Comparison of ENCODE assay signal across 12 cellular contexts in genomic region chr1:27564710-27565649, GRCh38. TPM values are rescaled to one million over a fixed set of nuclear protein-coding genes. Genes with fewer than 3 reads are reported as not detected.
A peak's percentile ranks its signal among the peaks of the same experiment; 100 is the strongest.
DNase-seq lines count a peak whose midpoint lies in the region; ATAC-seq, FAIRE-seq and TF ChIP-seq lines count a peak whose summit lies in the region.
"Had no signal": no experiment of that assay in that cellular context is flagged by ENCODE, and none has a peak within 500 bp of the region (broad histone marks: within the 10 kb centered on the region; RNA-seq: fewer than 3 reads in every experiment).

No MANE protein-coding gene starts in this region.

- H3K27ac ChIP-seq in 22Rv1, result peak overlapping the region; percentile 75
- H3K27ac ChIP-seq in RWPE1, result peak overlapping the region; percentile 98
- H3K27ac ChIP-seq in heart left ventricle, result peak overlapping the region; percentile 75 to 95 (median 92)
- peak overlapping the region; percentile 77 to 91 (median 82) for H3K27ac ChIP-seq in pancreas
- H3K27ac ChIP-seq in Karpas-422 (ENCODE audit: low read length), result no peak overlapping the region

- TF ChIP-seq CTCF in 22Rv1 (IDR thresholded peaks at IDR 0.05), result no peak
- TF ChIP-seq CTCF in RWPE1 (conservative IDR thresholded peaks at IDR 0.05; ENCODE audit: low read depth), result no peak
- no peak for TF ChIP-seq CTCF in heart left ventricle (IDR thresholded peaks at IDR 0.05)
- no peak for TF ChIP-seq CTCF in pancreas (IDR thresholded peaks at IDR 0.05)

- WGBS in heart left ventricle, 4 donors, result 36 to 56% (median 46%) methylated on average over 16 to 26 of the region's 26 CpGs
- WGBS in pancreas, 2 donors, result 68 to 78% methylated on average over 26 of the region's 26 CpGs

- intact Hi-C loops in heart left ventricle (cut with DNase I) (loop anchor here in 2 of 10 donors (5.0 kb wide), 2 partner anchors 32 to 38 kb away; no protein-coding TSS in a partner anchor), pancreas (cut with DNase I) (no loop called here), posterior vena cava (cut with DNase I) (no loop called here)

- CTCF ChIA-PET in RWPE1 (lab: Yijun Ruan, JAX), result interaction anchor here (0.5 to 1.7 kb wide), 4 partner anchors 8 to 367 kb away, joined by 3 to 8 read pairs (median 6); no protein-coding TSS in a partner anchor

- H3K4me1 ChIP-seq in heart left ventricle (peaks cover 20 to 100% (median 89%) of the 10 kb centered on the region in 12 donors), pancreas (peaks cover 40 to 60% (median 41%) of the 10 kb centered on the region in 3 donors), Karpas-422 (ENCODE audit: low read length) (peaks cover 10% of the 10 kb centered on the region)

- no peaks in the 10 kb centered on the region for H3K9me2 ChIP-seq in Karpas-422 (replicated peaks; ENCODE audit: insufficient read depth, low read length)

- H4K20me1 ChIP-seq in Karpas-422 (ENCODE audit: insufficient read depth, low read depth, low read length), result peaks cover 23% of the 10 kb centered on the region

- DNase-seq in RWPE1 (ENCODE audit: low spot score) (no peak), heart left ventricle (peak; percentile 78 to 84 (median 80)), pancreas (peak in 4 of 6 donors; percentile 25 to 65 (median 48)), posterior vena cava (ENCODE audit: low spot score) (no peak), GM03348 (ENCODE audit: low spot score) (no peak), Karpas-422 (no peak)
- DNase-seq: activated CD4-positive, alpha-beta T cell treated with anti-CD3 and anti-CD28 coated beads for 48 hours; NCI-H2029 treated with DMSO at 0.1 percent for 48 hours; RPMI8226; stimulated activated CD4-positive, alpha-beta T cell treated with anti-CD3 and anti-CD28 coated beads, Interleukin-1b, Interleukin-23, amount 100 ng/mL, for 48 hours had no signal

- POLR2A ChIA-PET in RWPE1 (lab: Yijun Ruan, JAX; ENCODE audit: low non-redundant PET), result interaction anchor here (0.6 kb wide), 1 partner anchor 1769 kb away, joined by 3 read pairs; no protein-coding TSS in a partner anchor

- H3K27me3 ChIP-seq in heart left ventricle (no peaks in the 10 kb centered on the region), pancreas (no peaks in the 10 kb centered on the region), Karpas-422 (ENCODE audit: low read length) (no peaks in the 10 kb centered on the region)

- H3K9me3 ChIP-seq in heart left ventricle, result no peaks in the 10 kb centered on the region
- no peaks in the 10 kb centered on the region for H3K9me3 ChIP-seq in pancreas
- H3K9me3 ChIP-seq in Karpas-422 (ENCODE audit: low read length), result no peaks in the 10 kb centered on the region

- H3K79me2 ChIP-seq in Karpas-422 (ENCODE audit: low read length), result no peaks in the 10 kb centered on the region

- H3K36me3 ChIP-seq in heart left ventricle, result no peaks in the 10 kb centered on the region
- H3K36me3 ChIP-seq in pancreas, result no peaks in the 10 kb centered on the region
- no peaks in the 10 kb centered on the region for H3K36me3 ChIP-seq in Karpas-422 (ENCODE audit: insufficient read depth, low read length)

- H3K4me2 ChIP-seq in Karpas-422 (ENCODE audit: low read depth, low read length, poor library complexity, severe bottlenecking), result no peak overlapping the region

- FAIRE-seq in pancreas (lab: Jason Lieb, UNC), result no peak

- H3K4me3 ChIP-seq in heart left ventricle (peak overlapping the region in 1 of 12 donors; percentile 13), pancreas (peak overlapping the region in 1 of 4 donors; percentile 29), Karpas-422 (ENCODE audit: low read length) (no peak overlapping the region)

- ATAC-seq in heart left ventricle, result peak in 3 of 4 donors; percentile 5 to 37 (median 31)
- no peak for ATAC-seq in pancreas
- no peak for ATAC-seq in GM21619 (IDR thresholded peaks at IDR 0.05; ENCODE audit: unreplicated experiment)

- H2AFZ ChIP-seq in Karpas-422 (ENCODE audit: low read length), result no peak overlapping the region

- no peak overlapping the region for H3K9ac ChIP-seq in Karpas-422 (ENCODE audit: low read length)

- TF ChIP-seq POLR2A in heart left ventricle (IDR thresholded peaks at IDR 0.05), result no peak

RNA-seq across cellular contexts. Expression of gene AHDC1, which starts 39.0 kb away (rescaled TPM):
- 10 to 100 TPM; 29.2 to 50.2 (median 42.1) TPM for total RNA-seq in heart left ventricle
- polyA plus RNA-seq in heart left ventricle, result 10 to 100 TPM; 25.8 to 48.4 TPM
- 10 to 100 TPM; 10.4 to 22.4 (median 13.7) TPM for total RNA-seq in pancreas
- 10 to 100 TPM; 16.3 to 27.5 TPM for polyA plus RNA-seq in pancreas
- total RNA-seq in posterior vena cava, result 10 to 100 TPM; 54.5 to 58.3 TPM
- total RNA-seq in Karpas-422 (2014; rRNA removed; shearing (Covaris generic); ENCODE audit: low replicate concordance), result 2.1 and 2.2 TPM in 2 replicates

Comparison
In these comparisons a context has a peak if more than half of its experiments do, and no peak if none do; other contexts are left out.
1. DNase-seq: peak in heart left ventricle (5 of 5) and pancreas (4 of 6); none in RWPE1 (single experiment), posterior vena cava (single experiment), GM03348 (single experiment) and Karpas-422 (single experiment).
2. ATAC-seq: peak in heart left ventricle (3 of 4); none in pancreas (0 of 4) and GM21619 (single experiment).